Comparison of ENCODE assay signal across 15 cellular contexts in the genomic region with DNA sequence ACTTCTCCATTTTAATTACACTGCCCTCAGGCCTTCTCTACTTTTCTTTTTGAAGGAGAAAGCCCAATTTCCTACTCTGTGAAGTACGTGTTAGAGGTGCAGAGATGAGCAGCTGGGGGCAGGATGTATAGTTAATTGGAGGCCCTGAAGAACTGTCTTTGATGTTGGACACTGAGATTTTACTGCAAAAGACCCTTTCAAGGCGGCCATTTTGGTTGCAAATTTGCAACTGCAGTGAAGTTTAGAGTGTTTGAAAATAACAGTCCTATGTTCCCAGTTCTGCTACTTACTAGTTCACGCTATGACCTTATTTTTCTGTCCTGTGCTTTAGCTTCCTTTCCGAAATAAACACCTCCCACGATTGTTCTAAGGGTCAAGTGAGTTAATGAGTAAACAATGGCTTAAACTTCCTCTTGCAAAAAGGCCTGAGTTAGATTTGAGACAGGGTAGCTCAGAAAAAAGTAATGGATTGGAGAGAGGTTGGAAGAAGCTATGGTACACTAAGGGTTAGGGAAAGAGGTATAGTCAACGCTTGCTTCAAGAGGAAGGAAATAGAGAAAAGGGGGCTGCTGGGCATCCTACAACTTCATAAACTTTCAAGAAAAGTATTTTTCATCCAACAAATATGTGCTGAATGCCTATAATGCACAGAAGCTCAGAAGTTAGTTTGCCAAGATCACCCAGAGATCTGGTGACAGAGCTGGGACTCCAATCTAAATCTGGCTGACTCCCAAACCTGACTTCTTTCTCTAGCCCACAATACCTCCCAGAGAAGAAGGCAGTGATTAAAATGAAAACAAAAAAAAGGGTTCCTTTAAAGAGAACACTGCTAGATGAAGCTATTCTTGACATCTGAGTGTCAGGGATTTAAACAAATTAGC. TPM values are rescaled to one million over a fixed set of nuclear protein-coding genes. Genes with fewer than 3 reads are reported as not detected.
DNase-seq lines count a peak whose midpoint lies in the region; ATAC-seq, FAIRE-seq and TF ChIP-seq lines count a peak whose summit lies in the region.
"Had no signal": no experiment of that assay in that cellular context is flagged by ENCODE, and none has a peak within 500 bp of the region (broad histone marks: within the 10 kb centered on the region; RNA-seq: fewer than 3 reads in every experiment).

No MANE protein-coding gene starts in this region.

- intact Hi-C loops in GM12878 (cut with micrococcal nuclease; ENCODE audit: unreplicated experiment) = no loop called here

- in situ Hi-C loops in GM12878 (cut with MboI) = no loop called here
- in situ Hi-C loops in KBM-7 (cut with MboI; ENCODE audit: low pct_unique_long_range_greater_than_20kb, low sequenced_read_pairs) = no loop called here

- CTCF ChIA-PET in GM12878 (lab: Yijun Ruan, JAX) = interaction anchor here (0.5 to 5.8 kb wide), 13 partner anchors 9 to 499 kb away, joined by 3 to 54 read pairs (median 4); a partner anchor contains a TSS

- no peaks in the 10 kb centered on the region for H3K4me1 ChIP-seq in GM12878 (ENCODE audit: control insufficient read depth, insufficient read depth, low read length)
- H3K4me1 ChIP-seq in skeletal muscle tissue (ENCODE audit: control insufficient read depth in 3 of 3, insufficient read depth in 3 of 3, low read length in 3 of 3) = peaks cover 18 to 34% (median 28%) of the 10 kb centered on the region in 3 donors

- no peak for TF ChIP-seq RAD21 in GM12878 (IDR thresholded peaks at IDR 0.05; ENCODE audit: insufficient read depth, low read depth, low read length)

- H3K79me2 ChIP-seq in GM12878 (ENCODE audit: control insufficient read depth, insufficient read depth, low read length) = no peaks in the 10 kb centered on the region

- peak; percentile 33 for DNase-seq in GM19239 (ENCODE audit: insufficient read length, low spot score)
- peak; percentile 25 for DNase-seq in GM12878 (ENCODE audit: low read depth, low spot score)
- peak; percentile 52 for DNase-seq in kidney tubule cell (ENCODE audit: low spot score)
- no peak for DNase-seq in NCI-H146 (lab: John Stamatoyannopoulos, UW)
- DNase-seq in effector CD8-positive, alpha-beta T cell (lab: John Stamatoyannopoulos, UW) = no peak
- DNase-seq in amniotic stem cell (lab: John Stamatoyannopoulos, UW) = no peak
- no peak for DNase-seq in KBM-7
- DNase-seq: activated CD4-positive, CD25-positive, alpha-beta regulatory T cell; CD4-positive, CD25-positive, alpha-beta regulatory T cell; MM.1S; naive thymus-derived CD4-positive, alpha-beta T cell; NCI-H524; SHP77 treated with DMSO at 0.1 percent for 48 hours; stimulated activated CD4-positive, alpha-beta T cell treated with anti-CD3 and anti-CD28 coated beads, Interleukin-4, amount 100 ng/mL, for 4 hours had no signal

- peak; percentile 81 for ATAC-seq in GM12878
- ATAC-seq: naive thymus-derived CD4-positive, alpha-beta T cell had no signal

- BruUV-seq in GM12878 (replicated peaks; lab: Mats Ljungman, UMichigan) = no TSS peak

- no peak for TF ChIP-seq CTCF in GM12878 (IDR thresholded peaks at IDR 0.05 in 2 of 3, conservative IDR thresholded peaks at IDR 0.05 in 1 of 3; ENCODE audit: control insufficient read depth in 2 of 3, extremely low read depth in 1 of 3, insufficient read depth in 1 of 3, low read depth in 3 of 3, low read length in 3 of 3)

- POLR2A ChIA-PET in GM12878 (lab: Charles Lee) = interaction anchor here (0.6 to 1.9 kb wide), 13 partner anchors 9 to 262 kb away, joined by 3 to 9 read pairs (median 3); a partner anchor contains a TSS

- no peaks in the 10 kb centered on the region for H4K20me1 ChIP-seq in GM12878 (ENCODE audit: control insufficient read depth, insufficient read depth)

- H3K4me3 ChIP-seq in GM12878 = no peak overlapping the region
- no peak overlapping the region for H3K4me3 ChIP-seq in skeletal muscle tissue (ENCODE audit: low read length in 3 of 3)

- no peak overlapping the region for H3K4me2 ChIP-seq in GM12878 (ENCODE audit: control insufficient read depth, insufficient read depth)

- TF ChIP-seq EP300 in GM12878 (IDR thresholded peaks at IDR 0.05; ENCODE audit: borderline replicate concordance in 1 of 2, control insufficient read depth in 1 of 2, low read depth in 2 of 2, low read length in 2 of 2) = no peak

- no peak overlapping the region for H2AFZ ChIP-seq in GM12878 (ENCODE audit: control insufficient read depth, low read depth, low read length)

- H3K9ac ChIP-seq in GM12878 (ENCODE audit: control insufficient read depth, insufficient read depth, low read length) = no peak overlapping the region
- no peak overlapping the region for H3K9ac ChIP-seq in skeletal muscle tissue (ENCODE audit: low read depth in 1 of 3, low read length in 3 of 3)

- FAIRE-seq in GM19239 (lab: Jason Lieb, UNC) = peak; percentile 93
- peak; percentile 23 for FAIRE-seq in GM12878 (lab: Jason Lieb, UNC)

- H3K36me3 ChIP-seq in GM12878 (ENCODE audit: control insufficient read depth in 2 of 2, insufficient read depth in 2 of 2, low read length in 1 of 2) = no peaks in the 10 kb centered on the region
- peaks cover 0 to 6% (median 4%) of the 10 kb centered on the region in 3 donors for H3K36me3 ChIP-seq in skeletal muscle tissue (ENCODE audit: control insufficient read depth in 3 of 3, insufficient read depth in 3 of 3, low read length in 3 of 3)

- 48% methylated on average over 6 of the region's 6 CpGs for WGBS in GM12878 (ENCODE audit: insufficient coverage, insufficient replicate concordance, low lambda C conversion rate, missing lambda C conversion rate)

- H3K9me3 ChIP-seq in GM12878 (replicated peaks; ENCODE audit: control insufficient read depth, insufficient read depth, low read length) = no peaks in the 10 kb centered on the region; the same call in 2 of the 3 replicates
- H3K9me3 ChIP-seq in skeletal muscle tissue (ENCODE audit: control insufficient read depth in 3 of 3, low read length in 3 of 3) = no peaks in the 10 kb centered on the region

- TF ChIP-seq POLR2A in GM12878 (IDR thresholded peaks at IDR 0.05; ENCODE audit: low read depth, low read length) = no peak

- no peaks in the 10 kb centered on the region for H3K27me3 ChIP-seq in GM12878 (replicated peaks in 1 of 2; ENCODE audit: control insufficient read depth in 2 of 2, insufficient read depth in 2 of 2, low read length in 1 of 2)
- H3K27me3 ChIP-seq in skeletal muscle tissue (ENCODE audit: control insufficient read depth in 3 of 3, insufficient read depth in 3 of 3, low read length in 3 of 3) = no peaks in the 10 kb centered on the region

- SMC1A ChIA-PET in GM12878 (lab: Charles Lee; ENCODE audit: uncharacterized antibody, unreplicated experiment) = interaction anchor here (0.8 to 3.9 kb wide), 30 partner anchors 12 to 332 kb away, joined by 3 to 36 read pairs (median 4); a partner anchor contains a TSS

- H3K27ac ChIP-seq in GM12878 (ENCODE audit: control insufficient read depth, insufficient read depth) (no peak overlapping the region), skeletal muscle tissue (ENCODE audit: low read depth, low read length) (peak overlapping the region; percentile 77)

- RAD21 ChIA-PET in GM12878 (lab: Charles Lee; ENCODE audit: unreplicated experiment) = interaction anchor here (0.7 to 4.7 kb wide), 18 partner anchors 9 to 193 kb away, joined by 3 to 23 read pairs (median 4); no protein-coding TSS in a partner anchor

TF ChIP-seq in GM12878, 131 proteins besides CTCF, POLR2A, EP300 and RAD21 (continues in another document):
- TF ChIP-seq NR2C1 (IDR thresholded peaks at IDR 0.05) = peak; percentile 50; the same call in 1 of the 2 replicates
- TF ChIP-seq RFX5 (IDR thresholded peaks at IDR 0.05; ENCODE audit: low read depth, low read length) = no peak
- TF ChIP-seq ESRRA (IDR thresholded peaks at IDR 0.05; ENCODE audit: low read length) = no peak
- TF ChIP-seq, protein P1, sequence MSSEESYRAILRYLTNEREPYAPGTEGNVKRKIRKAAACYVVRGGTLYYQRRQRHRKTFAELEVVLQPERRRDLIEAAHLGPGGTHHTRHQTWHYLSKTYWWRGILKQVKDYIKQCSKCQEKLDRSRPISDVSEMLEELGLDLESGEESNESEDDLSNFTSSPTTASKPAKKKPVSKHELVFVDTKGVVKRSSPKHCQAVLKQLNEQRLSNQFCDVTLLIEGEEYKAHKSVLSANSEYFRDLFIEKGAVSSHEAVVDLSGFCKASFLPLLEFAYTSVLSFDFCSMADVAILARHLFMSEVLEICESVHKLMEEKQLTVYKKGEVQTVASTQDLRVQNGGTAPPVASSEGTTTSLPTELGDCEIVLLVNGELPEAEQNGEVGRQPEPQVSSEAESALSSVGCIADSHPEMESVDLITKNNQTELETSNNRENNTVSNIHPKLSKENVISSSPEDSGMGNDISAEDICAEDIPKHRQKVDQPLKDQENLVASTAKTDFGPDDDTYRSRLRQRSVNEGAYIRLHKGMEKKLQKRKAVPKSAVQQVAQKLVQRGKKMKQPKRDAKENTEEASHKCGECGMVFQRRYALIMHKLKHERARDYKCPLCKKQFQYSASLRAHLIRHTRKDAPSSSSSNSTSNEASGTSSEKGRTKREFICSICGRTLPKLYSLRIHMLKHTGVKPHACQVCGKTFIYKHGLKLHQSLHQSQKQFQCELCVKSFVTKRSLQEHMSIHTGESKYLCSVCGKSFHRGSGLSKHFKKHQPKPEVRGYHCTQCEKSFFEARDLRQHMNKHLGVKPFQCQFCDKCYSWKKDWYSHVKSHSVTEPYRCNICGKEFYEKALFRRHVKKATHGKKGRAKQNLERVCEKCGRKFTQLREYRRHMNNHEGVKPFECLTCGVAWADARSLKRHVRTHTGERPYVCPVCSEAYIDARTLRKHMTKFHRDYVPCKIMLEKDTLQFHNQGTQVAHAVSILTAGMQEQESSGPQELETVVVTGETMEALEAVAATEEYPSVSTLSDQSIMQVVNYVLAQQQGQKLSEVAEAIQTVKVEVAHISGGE (CRISPR knock-in tag; IDR thresholded peaks at IDR 0.05) = no peak
- peak; percentile 55; the same call in 1 of the 2 replicates for TF ChIP-seq NBN (IDR thresholded peaks at IDR 0.05)

RNA-seq across cellular contexts. Expression of a gene that starts 26.4 kb away (rescaled TPM):
- 246 and 321 TPM in 2 replicates for total RNA-seq in GM12878 (2013; cell fraction: nucleolus; rRNA removed)
- 69.4 and 86.8 TPM in 2 replicates for total RNA-seq in GM12878 (2014; rRNA removed)
- 42.8 and 46.1 TPM in 2 replicates for total RNA-seq in GM12878 (2014; rRNA removed; fragmentation: Illumina TruSeq; extraction: Trizol)
- 47.9 and 51.9 TPM in 2 replicates for total RNA-seq in GM12878 (2021)
- polyA plus RNA-seq in GM12878 (2011; ENCODE audit: low read depth) = 19.6 TPM
- polyA plus RNA-seq in GM12878 (2011; rRNA removed) = 70.8 and 85.7 TPM in 2 replicates
- 26.8 and 32.2 TPM in 2 replicates for polyA plus RNA-seq in GM12878 (2011; cell fraction: cytosol; rRNA removed)
- polyA plus RNA-seq in GM12878 (2011; cell fraction: nucleus; rRNA removed) = 67.8 and 75.4 TPM in 2 replicates
- 18.2 and 18.4 TPM in 2 replicates for polyA plus RNA-seq in GM12878 (2012)
- polyA plus RNA-seq in GM12878 (2014; fragmentation: Illumina TruSeq; extraction: Trizol) = 43.1 and 43.6 TPM in 2 replicates
- polyA plus RNA-seq in GM12878 (2014; fragmentation: Nextera tagmentation; extraction: Ambion mirVana) = 1 to 10 TPM; 6.8 to 9.8 TPM
- 22.2 and 28.7 TPM in 2 replicates for polyA plus RNA-seq in GM12878 (2014; rRNA removed)
- polyA plus RNA-seq in GM12878 (2016; fragmentation: Nextera tagmentation; extraction: Ambion mirVana) = 10 to 100 TPM; 29.2 to 31.4 TPM
- polyA minus RNA-seq in GM12878 (2011; rRNA and poly(A)+ RNA removed) = 83.1 and 96.8 TPM in 2 replicates
- polyA minus RNA-seq in GM12878 (2011; cell fraction: cytosol; rRNA and poly(A)+ RNA removed) = 27.8 and 30.6 TPM in 2 replicates
- polyA minus RNA-seq in GM12878 (2011; cell fraction: nucleus; rRNA and poly(A)+ RNA removed) = 89.8 and 92.1 TPM in 2 replicates
- total RNA-seq in skeletal muscle tissue = 107 TPM

Comparison
In these comparisons a context has a peak if more than half of its experiments do, and no peak if none do; other contexts are left out.
1. DNase-seq: peak in GM19239 (single experiment), GM12878 (single experiment) and kidney tubule cell (single experiment); none in NCI-H146 (single experiment), effector CD8-positive, alpha-beta T cell (single experiment), amniotic stem cell (single experiment) and KBM-7 (single experiment).